ENCODE assay signal across 15 cellular contexts in the genomic region with DNA sequence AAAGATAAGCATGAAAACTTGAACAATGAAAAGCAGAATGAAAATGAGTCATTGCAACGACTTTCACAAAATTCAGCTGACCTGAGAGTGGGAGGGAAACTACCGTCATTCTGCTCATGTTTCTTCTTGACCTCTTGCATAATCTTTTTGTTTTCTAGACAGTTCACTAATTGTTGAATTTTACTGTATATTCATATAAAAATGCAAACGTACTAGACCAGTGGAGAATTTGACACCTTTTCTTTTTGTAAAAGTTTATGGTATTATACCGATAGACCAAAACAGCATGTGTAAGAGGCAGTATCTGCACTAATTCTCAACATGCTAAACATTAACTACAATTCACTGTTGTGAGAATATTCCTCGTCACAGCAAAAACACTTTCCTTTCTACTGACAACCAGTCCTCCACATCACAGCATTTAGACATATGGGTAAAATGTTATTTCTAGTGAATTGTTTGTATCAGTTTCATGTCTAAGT.
DNase-seq lines count a peak whose midpoint lies in the region; ATAC-seq lines count a peak whose summit lies in the region.
"Had no signal": no experiment of that assay in that cellular context is flagged by ENCODE, and none has a peak within 500 bp of the region (broad histone marks: within the 10 kb centered on the region; RNA-seq: fewer than 3 reads in every experiment).

No MANE protein-coding gene starts in this region.

- H4K8ac ChIP-seq in mesenchymal stem cell (ENCODE audit: low read length), result no peak overlapping the region

- no peak overlapping the region for H3K23ac ChIP-seq in mesenchymal stem cell (ENCODE audit: low read length in 2 of 2)

- H3K4ac ChIP-seq in mesenchymal stem cell (ENCODE audit: low read depth in 1 of 2, low read length in 2 of 2), result no peak overlapping the region

- peaks cover 3 to 6% of the 10 kb centered on the region in 2 experiments for H3K36me3 ChIP-seq in mesenchymal stem cell (ENCODE audit: control insufficient read depth in 1 of 2, insufficient read depth in 2 of 2, low read depth in 1 of 2, low read length in 2 of 2)
- H3K36me3 ChIP-seq: transverse colon had no signal

- POLR2A ChIA-PET in T-cell (lab: Charles Lee), result no interaction called here

- H2BK15ac ChIP-seq in mesenchymal stem cell (ENCODE audit: low read depth, poor library complexity, severe bottlenecking), result no peak overlapping the region

- WGBS in mesenchymal stem cell, result 75% methylated on average over 3 of the region's 5 CpGs

- H3K9me3 Mint-ChIP-seq in stimulated activated memory B cell treated with anti-CD40 and anti-IgM and Interleukin-4, amounts not matched to agents 10 μg/mL and 1 μg/mL and 100 μg/mL, for 72 hours, result peaks cover 3% of the 10 kb centered on the region
- peaks cover 0 to 4% (median 0%) of the 10 kb centered on the region in 3 donors for H3K9me3 Mint-ChIP-seq in T-cell

- H3K79me1 ChIP-seq in mesenchymal stem cell (replicated peaks; ENCODE audit: low read length, poor library complexity, severe bottlenecking), result peaks cover 10% of the 10 kb centered on the region

- ATAC-seq in GM18519 (IDR thresholded peaks at IDR 0.05; ENCODE audit: low FRiP score, unreplicated experiment) (peak; percentile 67), HG03432 (IDR thresholded peaks at IDR 0.05; ENCODE audit: unreplicated experiment) (peak; percentile 88), HG03457 (IDR thresholded peaks at IDR 0.05; ENCODE audit: unreplicated experiment) (no peak), T-cell (replicated peaks in 1 of 4) (no peak)
- no peak for ATAC-seq in stimulated activated memory B cell treated with anti-CD40 and anti-IgM and Interleukin-4, amounts not matched to agents 10 μg/mL and 1 μg/mL and 100 μg/mL, for 72 hours

- H2AFZ ChIP-seq in mesenchymal stem cell (ENCODE audit: low read depth, low read length), result no peak overlapping the region

- H2BK12ac ChIP-seq in mesenchymal stem cell (ENCODE audit: low read length in 2 of 2), result no peak overlapping the region

- CTCF ChIA-PET in T-cell (lab: Charles Lee), result no interaction called here

- H3K9me3 ChIP-seq in mesenchymal stem cell (ENCODE audit: control insufficient read depth, low read length), result no peaks in the 10 kb centered on the region
- H3K9me3 ChIP-seq: transverse colon had no signal

- no peak overlapping the region for H3K27ac Mint-ChIP-seq in stimulated activated memory B cell treated with anti-CD40 and anti-IgM and Interleukin-4, amounts not matched to agents 10 μg/mL and 1 μg/mL and 100 μg/mL, for 72 hours
- H3K27ac Mint-ChIP-seq in T-cell, result no peak overlapping the region

- no peak overlapping the region for H3K4me3 ChIP-seq in mesenchymal stem cell (ENCODE audit: insufficient read depth in 1 of 2, low read depth in 1 of 2, low read length in 2 of 2)
- H3K4me3 ChIP-seq: transverse colon had no signal

- H4K91ac ChIP-seq in mesenchymal stem cell (ENCODE audit: low read length), result no peak overlapping the region

- H3K9ac ChIP-seq in mesenchymal stem cell (ENCODE audit: low read length), result peak overlapping the region; percentile 67

- H2BK120ac ChIP-seq in mesenchymal stem cell (ENCODE audit: low read depth, low read length), result no peak overlapping the region

- H3K4me2 ChIP-seq in mesenchymal stem cell (ENCODE audit: low read length, poor library complexity, severe bottlenecking), result no peak overlapping the region

- H3K4me1 ChIP-seq in mesenchymal stem cell (ENCODE audit: control insufficient read depth, insufficient read depth, low read depth, low read length), result peaks cover 3% of the 10 kb centered on the region
- H3K4me1 ChIP-seq: transverse colon had no signal

- H2AK5ac ChIP-seq in mesenchymal stem cell (ENCODE audit: low read length, severe bottlenecking), result no peak overlapping the region

- no peaks in the 10 kb centered on the region for H3K27me3 ChIP-seq in mesenchymal stem cell (ENCODE audit: control insufficient read depth in 1 of 2, insufficient read depth in 1 of 2, low read length in 2 of 2)
- H3K27me3 ChIP-seq: transverse colon had no signal

- H3K18ac ChIP-seq in mesenchymal stem cell (ENCODE audit: low read depth in 1 of 2, low read length in 2 of 2), result no peak overlapping the region

- H3K14ac ChIP-seq in mesenchymal stem cell (ENCODE audit: low read length in 2 of 2), result no peak overlapping the region

- DNase-seq in astrocyte of the hippocampus (ENCODE audit: low read depth, low spot score) (peak; percentile 59), mesenchymal stem cell (no peak), T-cell (no peak), NCI-H748 (lab: John Stamatoyannopoulos, UW; ENCODE audit: unreplicated experiment) (no peak)
- DNase-seq: activated naive CD4-positive, alpha-beta T cell; COR-L47; hippocampal formation; midbrain; NCI-H526 treated with DMSO at 0.1 percent for 48 hours; SW 1271; transverse colon had no signal

- peak overlapping the region; percentile 14 for H3K27ac ChIP-seq in mesenchymal stem cell (ENCODE audit: low read length, poor library complexity, severe bottlenecking)
- H3K27ac ChIP-seq: transverse colon had no signal

- no peaks in the 10 kb centered on the region for H3K4me1 Mint-ChIP-seq in stimulated activated memory B cell treated with anti-CD40 and anti-IgM and Interleukin-4, amounts not matched to agents 10 μg/mL and 1 μg/mL and 100 μg/mL, for 72 hours
- no peaks in the 10 kb centered on the region for H3K4me1 Mint-ChIP-seq in T-cell

- H3K4me3 Mint-ChIP-seq in stimulated activated memory B cell treated with anti-CD40 and anti-IgM and Interleukin-4, amounts not matched to agents 10 μg/mL and 1 μg/mL and 100 μg/mL, for 72 hours, result no peak overlapping the region
- no peak overlapping the region for H3K4me3 Mint-ChIP-seq in T-cell

- H3K27me3 Mint-ChIP-seq in stimulated activated memory B cell treated with anti-CD40 and anti-IgM and Interleukin-4, amounts not matched to agents 10 μg/mL and 1 μg/mL and 100 μg/mL, for 72 hours, result no peaks in the 10 kb centered on the region
- peaks cover 0 to 3% of the 10 kb centered on the region in 2 donors for H3K27me3 Mint-ChIP-seq in T-cell

- H3K36me3 Mint-ChIP-seq in stimulated activated memory B cell treated with anti-CD40 and anti-IgM and Interleukin-4, amounts not matched to agents 10 μg/mL and 1 μg/mL and 100 μg/mL, for 72 hours, result no peaks in the 10 kb centered on the region
- H3K36me3 Mint-ChIP-seq in T-cell, result no peaks in the 10 kb centered on the region

- H2BK5ac ChIP-seq in mesenchymal stem cell (ENCODE audit: low read depth, low read length, poor library complexity, severe bottlenecking), result no peak overlapping the region

Comparison
In these comparisons a context has a peak if more than half of its experiments do, and no peak if none do; other contexts are left out.
1. ATAC-seq: peak in GM18519 (single experiment) and HG03432 (single experiment); none in stimulated activated memory B cell treated with anti-CD40 and anti-IgM and Interleukin-4, amounts not matched to agents 10 μg/mL and 1 μg/mL and 100 μg/mL, for 72 hours (single experiment), HG03457 (single experiment) and T-cell (0 of 4).